Comparison of ENCODE assay signal across 24 cellular contexts in genomic region chr19:7644550-7644877, GRCh38. TPM values are rescaled to one million over a fixed set of nuclear protein-coding genes. Genes with fewer than 3 reads are reported as not detected.
DNase-seq lines count a peak whose midpoint lies in the region; ATAC-seq, FAIRE-seq and TF ChIP-seq lines count a peak whose summit lies in the region.
"Had no signal": no experiment of that assay in that cellular context is flagged by ENCODE, and none has a peak within 500 bp of the region (broad histone marks: within the 10 kb centered on the region; RNA-seq: fewer than 3 reads in every experiment).

No MANE protein-coding gene starts in this region.

- H2AFZ ChIP-seq in K562 (ENCODE audit: low read depth, low read length) = no peak overlapping the region
- no peak overlapping the region for H2AFZ ChIP-seq in osteoblast (ENCODE audit: low read length)
- H2AFZ ChIP-seq in neuronal stem cell (ENCODE audit: low read length) = no peak overlapping the region
- H2AFZ ChIP-seq: GM23338 had no signal

- H3K4me1 Mint-ChIP-seq in activated CD4-positive, alpha-beta memory T cell treated with anti-CD3 and anti-CD28 coated beads, Interleukin-2, amount 10 ng/mL, durations not matched to agents 7 days and 5 days = peaks cover 9% of the 10 kb centered on the region
- H3K4me1 Mint-ChIP-seq: GM23338 had no signal

- no peak overlapping the region for H3K23ac ChIP-seq in neuronal stem cell (ENCODE audit: low read depth, low read length, poor library complexity)

- H3K36me3 ChIP-seq in K562 (ENCODE audit: control insufficient read depth, insufficient read depth, low read length) (peaks cover 64% of the 10 kb centered on the region; the same call in 2 of the 3 replicates), osteoblast (ENCODE audit: insufficient read depth, low read length) (no peaks in the 10 kb centered on the region), neuronal stem cell (replicated peaks in 1 of 2; ENCODE audit: control insufficient read depth in 2 of 2, insufficient read depth in 2 of 2, low read length in 2 of 2) (peaks cover 0 to 3% of the 10 kb centered on the region in 2 donors)
- H3K36me3 ChIP-seq: HAP-1 had no signal

- FAIRE-seq in K562 (lab: Jason Lieb, UNC) = no peak
- FAIRE-seq: D721Med, GM12878, H54 had no signal

- DNase-seq in Right ventricle myocardium inferior (ENCODE audit: missing footprints) (peak; percentile 30), Right ventricle myocardium superior (no peak), HL-60 (ENCODE audit: low read depth in 1 of 2, low spot score in 1 of 2) (no peak), K562 (ENCODE audit: extremely low read depth in 1 of 4, low spot score in 3 of 4) (no peak), osteoblast (ENCODE audit: insufficient read length, low spot score, missing footprints) (peak; percentile 79), neuronal stem cell (ENCODE audit: low spot score) (no peak)
- no peak for DNase-seq in activated CD4-positive, alpha-beta memory T cell treated with anti-CD3 and anti-CD28 coated beads, Interleukin-2, amount 10 ng/mL, durations not matched to agents 7 days and 5 days
- DNase-seq: CD8-positive, alpha-beta memory T cell; DMS 273 treated with DMSO at 0.1 percent for 48 hours; DMS79; EL; GDM1; HFFc6 had no signal

- H3K9me3 ChIP-seq in K562 (replicated peaks; ENCODE audit: control insufficient read depth, insufficient read depth, low read depth, low read length) = peaks cover 6% of the 10 kb centered on the region; the same call in 1 of the 2 replicates
- no peaks in the 10 kb centered on the region for H3K9me3 ChIP-seq in osteoblast (ENCODE audit: low read depth, low read length)
- peaks cover 0 to 8% of the 10 kb centered on the region in 2 donors for H3K9me3 ChIP-seq in neuronal stem cell (replicated peaks in 1 of 2; ENCODE audit: control insufficient read depth in 2 of 2, insufficient read depth in 1 of 2, low read depth in 1 of 2, low read length in 2 of 2)
- H3K9me3 ChIP-seq: HAP-1 had no signal

- in situ Hi-C loops in K562 (cut with MboI) = no loop called here

- no peak overlapping the region for H3K18ac ChIP-seq in neuronal stem cell (ENCODE audit: low read length)

- H3K9ac ChIP-seq in K562 (ENCODE audit: insufficient read depth in 1 of 2, low read depth in 2 of 2, low read length in 2 of 2) (no peak overlapping the region), neuronal stem cell (ENCODE audit: low read depth, low read length, poor library complexity) (no peak overlapping the region)

- H3K79me1 ChIP-seq in neuronal stem cell (ENCODE audit: low read depth, low read length) = peaks cover 5% of the 10 kb centered on the region

- H3K14ac ChIP-seq in neuronal stem cell (ENCODE audit: low read length) = no peak overlapping the region

- BruUV-seq in K562 (replicated peaks; lab: Mats Ljungman, UMichigan) = no TSS peak

- no peaks in the 10 kb centered on the region for H3K27me3 Mint-ChIP-seq in activated CD4-positive, alpha-beta memory T cell treated with anti-CD3 and anti-CD28 coated beads, Interleukin-2, amount 10 ng/mL, durations not matched to agents 7 days and 5 days
- H3K27me3 Mint-ChIP-seq: CD4-positive, alpha-beta T cell; CD8-positive, alpha-beta memory T cell had no signal

- WGBS in K562 (ENCODE audit: insufficient coverage, low coverage, missing lambda C conversion rate) = 97% methylated on average over 10 of the region's 20 CpGs
- WGBS in neuronal stem cell (ENCODE audit: extremely low coverage in 2 of 2, insufficient read length in 2 of 2, insufficient replicate concordance in 1 of 2), 2 donors = no CpG with 5 or more reads among the region's 20 CpGs

- no peak for TF ChIP-seq CTCF in HL-60 (IDR thresholded peaks at IDR 0.05; ENCODE audit: insufficient read depth, low read length)
- no peak for TF ChIP-seq CTCF in K562 (IDR thresholded peaks at IDR 0.05 in 2 of 3, conservative IDR thresholded peaks at IDR 0.05 in 1 of 3; ENCODE audit: insufficient read depth in 2 of 3, low read depth in 1 of 3, low read length in 3 of 3)
- no peak for TF ChIP-seq CTCF in osteoblast (IDR thresholded peaks at IDR 0.05; ENCODE audit: extremely low read depth, low read depth, low read length)

- no peak for TF ChIP-seq EP300 in K562 (IDR thresholded peaks at IDR 0.05; ENCODE audit: low read length)

- H3K27ac ChIP-seq in HL-60 (replicated peaks) = peak overlapping the region; percentile 90
- no peak overlapping the region for H3K27ac ChIP-seq in K562 (ENCODE audit: extremely low read depth, low read depth, low read length)
- H3K27ac ChIP-seq in osteoblast (ENCODE audit: low read depth, low read length) = no peak overlapping the region
- no peak overlapping the region for H3K27ac ChIP-seq in neuronal stem cell (replicated peaks; ENCODE audit: low read length)
- H3K27ac ChIP-seq: C4-2B had no signal

- H4K20me1 ChIP-seq in K562 (replicated peaks; ENCODE audit: control insufficient read depth, insufficient read depth, low read length) = peaks cover 15% of the 10 kb centered on the region
- no peaks in the 10 kb centered on the region for H4K20me1 ChIP-seq in osteoblast (ENCODE audit: insufficient read depth, low read length)

- no peak overlapping the region for H2BK15ac ChIP-seq in neuronal stem cell (ENCODE audit: low read length)

- H3K79me2 ChIP-seq in K562 (ENCODE audit: control insufficient read depth, insufficient read depth, low read length) (peaks cover 11% of the 10 kb centered on the region), osteoblast (ENCODE audit: insufficient read depth, low read length) (no peaks in the 10 kb centered on the region)

- H4K8ac ChIP-seq in neuronal stem cell (ENCODE audit: low read depth, low read length) = no peak overlapping the region

- no peak for TF ChIP-seq RAD21 in K562 (CRISPR knock-in tag; conservative IDR thresholded peaks at IDR 0.05 in 1 of 2, IDR thresholded peaks at IDR 0.05 in 1 of 2)

- no peak overlapping the region for H3K4ac ChIP-seq in neuronal stem cell (ENCODE audit: low read length)

- CTCF ChIA-PET in K562 (lab: Yijun Ruan, JAX; ENCODE audit: low intra/inter-chr PET ratio) = no interaction called here
- CTCF ChIA-PET in activated CD4-positive, alpha-beta memory T cell treated with anti-CD3 and anti-CD28 coated beads, Interleukin-2, amount 10 ng/mL, durations not matched to agents 7 days and 5 days (lab: Charles Lee) = no interaction called here

- no peak overlapping the region for H2BK5ac ChIP-seq in neuronal stem cell (ENCODE audit: low read length)

- H3K4me3 ChIP-seq in HL-60 (replicated peaks; ENCODE audit: insufficient read depth, low read length) = no peak overlapping the region
- H3K4me3 ChIP-seq in K562 = no peak overlapping the region
- no peak overlapping the region for H3K4me3 ChIP-seq in osteoblast (ENCODE audit: insufficient read depth, low read length)
- peak overlapping the region in 1 of 2 donors; percentile 22 for H3K4me3 ChIP-seq in neuronal stem cell (ENCODE audit: low read length in 2 of 2)
- H3K4me3 ChIP-seq: GM12878, GM23338, HAP-1 had no signal

- no peaks in the 10 kb centered on the region for H3K9me1 ChIP-seq in K562 (ENCODE audit: control insufficient read depth, insufficient read depth, low read length)

- H3K4me1 ChIP-seq in K562 (replicated peaks in 1 of 2; ENCODE audit: control insufficient read depth in 2 of 2, insufficient read depth in 2 of 2, low read length in 2 of 2) = peaks cover 0 to 61% of the 10 kb centered on the region in 2 experiments; a peak in 4 of 5 replicates
- H3K4me1 ChIP-seq in osteoblast (ENCODE audit: insufficient read depth, low read length) = no peaks in the 10 kb centered on the region
- peaks cover 0 to 3% of the 10 kb centered on the region in 2 donors for H3K4me1 ChIP-seq in neuronal stem cell (ENCODE audit: control insufficient read depth in 2 of 2, insufficient read depth in 1 of 2, low read depth in 1 of 2, low read length in 2 of 2)
- H3K4me1 ChIP-seq: HAP-1 had no signal

- peaks cover 5% of the 10 kb centered on the region for H3K9me3 Mint-ChIP-seq in activated CD4-positive, alpha-beta memory T cell treated with anti-CD3 and anti-CD28 coated beads, Interleukin-2, amount 10 ng/mL, durations not matched to agents 7 days and 5 days
- H3K9me3 Mint-ChIP-seq: CD4-positive, alpha-beta T cell; CD8-positive, alpha-beta memory T cell; GM23338 had no signal

- no peak overlapping the region for H2AK5ac ChIP-seq in neuronal stem cell (ENCODE audit: low read depth, low read length)

- H3K36me3 Mint-ChIP-seq in activated CD4-positive, alpha-beta memory T cell treated with anti-CD3 and anti-CD28 coated beads, Interleukin-2, amount 10 ng/mL, durations not matched to agents 7 days and 5 days (ENCODE audit: low read depth) = peaks cover 31% of the 10 kb centered on the region

- no peak overlapping the region for H2BK12ac ChIP-seq in neuronal stem cell (ENCODE audit: low read length)

- intact Hi-C loops in Right ventricle myocardium inferior (cut with DNase I) (no loop called here), Right ventricle myocardium superior (cut with DNase I) (no loop called here), K562 (cut with micrococcal nuclease) (no loop called here)

- H2BK120ac ChIP-seq in neuronal stem cell (ENCODE audit: low read depth, low read length) = no peak overlapping the region

- no peak overlapping the region for H3K4me3 Mint-ChIP-seq in activated CD4-positive, alpha-beta memory T cell treated with anti-CD3 and anti-CD28 coated beads, Interleukin-2, amount 10 ng/mL, durations not matched to agents 7 days and 5 days
- H3K4me3 Mint-ChIP-seq: CD4-positive, alpha-beta T cell; CD8-positive, alpha-beta memory T cell; GM23338; HFFc6 had no signal

- ATAC-seq in Right ventricle myocardium inferior = no peak
- ATAC-seq in Right ventricle myocardium superior (ENCODE audit: poor library complexity) = no peak
- ATAC-seq in K562 = no peak
- ATAC-seq in GM18505 (IDR thresholded peaks at IDR 0.05; ENCODE audit: unreplicated experiment) = no peak

- TF ChIP-seq POLR2A in K562 (conservative IDR thresholded peaks at IDR 0.05) = no peak
- TF ChIP-seq POLR2A in GM18505 (IDR thresholded peaks at IDR 0.05; ENCODE audit: borderline replicate concordance, extremely low read depth, insufficient read depth, insufficient read length) = no peak

- H4K91ac ChIP-seq in neuronal stem cell (ENCODE audit: low read depth, low read length, poor library complexity) = no peak overlapping the region

- H3K27me3 ChIP-seq in HL-60 (ENCODE audit: insufficient read depth, poor library complexity, severe bottlenecking) (no peaks in the 10 kb centered on the region), K562 (ENCODE audit: control insufficient read depth in 2 of 2, insufficient read depth in 2 of 2, low read length in 2 of 2) (no peaks in the 10 kb centered on the region; a peak in 1 of 5 replicates), osteoblast (ENCODE audit: insufficient read depth, low read length) (no peaks in the 10 kb centered on the region), neuronal stem cell (ENCODE audit: control insufficient read depth in 3 of 3, insufficient read depth in 3 of 3, low read depth in 1 of 3, low read length in 3 of 3) (peaks cover 0 to 10% (median 2%) of the 10 kb centered on the region in 3 experiments)

- no peak overlapping the region for H3K27ac Mint-ChIP-seq in activated CD4-positive, alpha-beta memory T cell treated with anti-CD3 and anti-CD28 coated beads, Interleukin-2, amount 10 ng/mL, durations not matched to agents 7 days and 5 days
- H3K27ac Mint-ChIP-seq: CD4-positive, alpha-beta T cell; GM23338; HFFc6 had no signal

- POLR2A ChIA-PET in K562 (lab: Yijun Ruan, JAX) = interaction anchor here (1.2 to 2.0 kb wide), 2 partner anchors 10 to 15 kb away, joined by 5 to 8 read pairs; partner anchors contain the start of genes PET100 and XAB2
- POLR2A ChIA-PET in activated CD4-positive, alpha-beta memory T cell treated with anti-CD3 and anti-CD28 coated beads, Interleukin-2, amount 10 ng/mL, durations not matched to agents 7 days and 5 days (lab: Charles Lee) = interaction anchor here (1.2 to 1.8 kb wide), 2 partner anchors 15 to 225 kb away, joined by 3 to 8 read pairs; partner anchors contain the start of genes PET100 and XAB2

- H3K4me2 ChIP-seq in K562 (ENCODE audit: insufficient read depth, low read length) (no peak overlapping the region), osteoblast (ENCODE audit: insufficient read depth, low read length) (no peak overlapping the region), neuronal stem cell (ENCODE audit: insufficient read depth, low read length, poor library complexity, severe bottlenecking) (no peak overlapping the region)
- H3K4me2 ChIP-seq: GM23338 had no signal

RNA-seq across cellular contexts. Expression of gene STXBP2, which starts 7.6 kb away (rescaled TPM):
- total RNA-seq in Right ventricle myocardium inferior = 8.4 TPM
- total RNA-seq in Right ventricle myocardium superior = 7.0 TPM
- 1,097 and 1,923 TPM in 2 replicates for total RNA-seq in K562 (2011; cell fraction: chromatin; rRNA removed; ENCODE audit: low replicate concordance)
- total RNA-seq in K562 (2011; cell fraction: nucleolus; rRNA removed) = 928 and 1,024 TPM in 2 replicates
- 1,126 and 1,380 TPM in 2 replicates for total RNA-seq in K562 (2011; cell fraction: nucleoplasm; rRNA removed)
- 79.9 and 96.0 TPM in 2 replicates for total RNA-seq in K562 (2014; rRNA removed)
- 29.8 and 31.6 TPM in 2 replicates for total RNA-seq in K562 (2014; rRNA removed; fragmentation: Illumina TruSeq; extraction: Trizol)
- total RNA-seq in K562 (2015; rRNA removed; fragmentation: Illumina TruSeq; extraction: Trizol) = 37.6 and 38.4 TPM in 2 replicates
- 136 and 163 TPM in 2 replicates for total RNA-seq in K562 (2021)
- 141 and 157 TPM in 2 replicates for polyA plus RNA-seq in K562 (2011; rRNA removed)
- polyA plus RNA-seq in K562 (2011; cell fraction: cytosol; rRNA removed) = 143 and 228 TPM in 2 replicates
- 689 and 874 TPM in 2 replicates for polyA plus RNA-seq in K562 (2011; cell fraction: nucleus; rRNA removed)
- 178 and 291 TPM in 2 replicates for polyA plus RNA-seq in K562 (2012)
- 71.3 and 102 TPM in 2 replicates for polyA plus RNA-seq in K562 (2014; fragmentation: Illumina TruSeq; extraction: Trizol)
- polyA plus RNA-seq in K562 (2014; fragmentation: Nextera tagmentation; extraction: Ambion mirVana) = 1 to 10 TPM; 2.5 to 9.1 TPM
- polyA plus RNA-seq in K562 (2014; rRNA removed) = 142 and 145 TPM in 2 replicates
- 674 and 952 TPM in 2 replicates for polyA minus RNA-seq in K562 (2011; rRNA and poly(A)+ RNA removed)
- polyA minus RNA-seq in K562 (2011; cell fraction: cytosol; rRNA and poly(A)+ RNA removed) = 134 and 138 TPM in 2 replicates
- polyA minus RNA-seq in K562 (2011; cell fraction: nucleus; rRNA and poly(A)+ RNA removed) = 244 and 299 TPM in 2 replicates
- 1.2 and 3.3 TPM in 2 replicates for total RNA-seq in osteoblast
- polyA plus RNA-seq in neuronal stem cell (2013, experiment 1 of 2) = 15.8 TPM
- polyA plus RNA-seq in neuronal stem cell (2013, experiment 2 of 2) = 14.9 TPM
- total RNA-seq in activated CD4-positive, alpha-beta memory T cell treated with anti-CD3 and anti-CD28 coated beads, Interleukin-2, amount 10 ng/mL, durations not matched to agents 7 days and 5 days = 100 to 1,000 TPM; 169 to 171 TPM

RNA-seq across cellular contexts. Expression of gene PCP2, which starts 11.0 kb away (rescaled TPM):
- total RNA-seq in Right ventricle myocardium inferior = 6.6 TPM
- 3.9 TPM for total RNA-seq in Right ventricle myocardium superior
- total RNA-seq in K562 (2011; cell fraction: chromatin; rRNA removed; ENCODE audit: low replicate concordance) = 1.8 TPM in 1 of 2 replicates, not detected in the other
- 0.53 and 1.2 TPM in 2 replicates for total RNA-seq in K562 (2011; cell fraction: nucleolus; rRNA removed)
- total RNA-seq in K562 (2011; cell fraction: nucleoplasm; rRNA removed) = 0.59 and 1.8 TPM in 2 replicates
- total RNA-seq in K562 (2014; rRNA removed) = 0.73 and 1.5 TPM in 2 replicates
- total RNA-seq in K562 (2014; rRNA removed; fragmentation: Illumina TruSeq; extraction: Trizol) = 0.25 TPM in 1 of 2 replicates, not detected in the other
- 0.23 TPM in 1 of 2 replicates, not detected in the other for total RNA-seq in K562 (2015; rRNA removed; fragmentation: Illumina TruSeq; extraction: Trizol)
- 0.96 and 1.3 TPM in 2 replicates for total RNA-seq in K562 (2021)
- polyA plus RNA-seq in K562 (2011; rRNA removed) = 0.17 and 0.47 TPM in 2 replicates
- 0.49 and 0.79 TPM in 2 replicates for polyA plus RNA-seq in K562 (2011; cell fraction: cytosol; rRNA removed)
- 2.3 and 6.4 TPM in 2 replicates for polyA plus RNA-seq in K562 (2011; cell fraction: nucleus; rRNA removed)
- polyA plus RNA-seq in K562 (2012) = 1.7 and 3.8 TPM in 2 replicates
- polyA plus RNA-seq in K562 (2014; fragmentation: Illumina TruSeq; extraction: Trizol) = 0.90 TPM in 1 of 2 replicates, not detected in the other
- polyA plus RNA-seq in K562 (2014; fragmentation: Nextera tagmentation; extraction: Ambion mirVana) = under 1 TPM in 1 of 2 experiments, not detected in 1; 0.22 TPM
- 1.3 and 1.6 TPM in 2 replicates for polyA plus RNA-seq in K562 (2014; rRNA removed)
- polyA minus RNA-seq in K562 (2011; rRNA and poly(A)+ RNA removed) = not detected in 2 replicates
- polyA minus RNA-seq in K562 (2011; cell fraction: cytosol; rRNA and poly(A)+ RNA removed) = not detected in 2 replicates
- not detected in 2 replicates for polyA minus RNA-seq in K562 (2011; cell fraction: nucleus; rRNA and poly(A)+ RNA removed)
- total RNA-seq in osteoblast = not detected in 2 replicates
- not detected for polyA plus RNA-seq in neuronal stem cell (2013, experiment 1 of 2)
- polyA plus RNA-seq in neuronal stem cell (2013, experiment 2 of 2) = not detected
- total RNA-seq in activated CD4-positive, alpha-beta memory T cell treated with anti-CD3 and anti-CD28 coated beads, Interleukin-2, amount 10 ng/mL, durations not matched to agents 7 days and 5 days = 1 to 10 TPM; 1.9 to 2.1 TPM
- total RNA-seq: A172, A673, GM23338, HFFc6 had no signal
- polyA plus RNA-seq: BJ; CD8-positive, alpha-beta memory T cell; GM23338 had no signal

RNA-seq across cellular contexts. Expression of gene PET100, which starts 14.9 kb away (rescaled TPM):
- total RNA-seq in Right ventricle myocardium inferior (205 TPM), Right ventricle myocardium superior (208 TPM), K562 (2014; rRNA removed) (59.9 and 62.3 TPM in 2 replicates), K562 (2014; rRNA removed; fragmentation: Illumina TruSeq; extraction: Trizol) (116 and 120 TPM in 2 replicates), K562 (2015; rRNA removed; fragmentation: Illumina TruSeq; extraction: Trizol) (82.1 and 93.7 TPM in 2 replicates), K562 (2021) (147 and 160 TPM in 2 replicates), osteoblast (9.0 and 9.4 TPM in 2 replicates)
- total RNA-seq in K562 (2011; cell fraction: chromatin; rRNA removed; ENCODE audit: low replicate concordance) = 38.1 and 46.0 TPM in 2 replicates
- total RNA-seq in K562 (2011; cell fraction: nucleolus; rRNA removed) = 31.5 and 34.5 TPM in 2 replicates
- 43.6 and 52.8 TPM in 2 replicates for total RNA-seq in K562 (2011; cell fraction: nucleoplasm; rRNA removed)
- polyA plus RNA-seq in K562 (2011; rRNA removed) (51.1 and 72.3 TPM in 2 replicates), K562 (2014; fragmentation: Illumina TruSeq; extraction: Trizol) (77.2 and 79.8 TPM in 2 replicates), K562 (2014; fragmentation: Nextera tagmentation; extraction: Ambion mirVana) (100 to 1,000 TPM; 322 to 351 TPM), K562 (2014; rRNA removed) (98.3 and 111 TPM in 2 replicates)
- 21.3 and 27.3 TPM in 2 replicates for polyA plus RNA-seq in K562 (2011; cell fraction: cytosol; rRNA removed)
- polyA plus RNA-seq in K562 (2011; cell fraction: nucleus; rRNA removed) = 33.8 and 34.8 TPM in 2 replicates
- 68.4 and 184 TPM in 2 replicates for polyA plus RNA-seq in K562 (2012)
- 14.1 and 14.8 TPM in 2 replicates for polyA minus RNA-seq in K562 (2011; rRNA and poly(A)+ RNA removed)
- polyA minus RNA-seq in K562 (2011; cell fraction: cytosol; rRNA and poly(A)+ RNA removed) = 8.8 and 9.0 TPM in 2 replicates
- 4.7 and 15.7 TPM in 2 replicates for polyA minus RNA-seq in K562 (2011; cell fraction: nucleus; rRNA and poly(A)+ RNA removed)
- polyA plus RNA-seq in neuronal stem cell (2013, experiment 1 of 2) = 591 TPM
- polyA plus RNA-seq in neuronal stem cell (2013, experiment 2 of 2) = 612 TPM
- total RNA-seq in activated CD4-positive, alpha-beta memory T cell treated with anti-CD3 and anti-CD28 coated beads, Interleukin-2, amount 10 ng/mL, durations not matched to agents 7 days and 5 days = 100 to 1,000 TPM; 123 to 136 TPM

RNA-seq across cellular contexts. Expression of gene XAB2, which starts 15.2 kb away (rescaled TPM):
- total RNA-seq in Right ventricle myocardium inferior (25.3 TPM), Right ventricle myocardium superior (23.5 TPM), K562 (2014; rRNA removed) (43.7 and 54.6 TPM in 2 replicates), K562 (2014; rRNA removed; fragmentation: Illumina TruSeq; extraction: Trizol) (5.6 and 7.6 TPM in 2 replicates), K562 (2015; rRNA removed; fragmentation: Illumina TruSeq; extraction: Trizol) (22.0 and 24.3 TPM in 2 replicates), K562 (2021) (58.3 and 58.7 TPM in 2 replicates), osteoblast (35.9 and 40.5 TPM in 2 replicates)
- total RNA-seq in K562 (2011; cell fraction: chromatin; rRNA removed; ENCODE audit: low replicate concordance) = 26.2 and 87.7 TPM in 2 replicates
- 82.9 and 84.2 TPM in 2 replicates for total RNA-seq in K562 (2011; cell fraction: nucleolus; rRNA removed)
- total RNA-seq in K562 (2011; cell fraction: nucleoplasm; rRNA removed) = 36.0 and 40.3 TPM in 2 replicates
- polyA plus RNA-seq in K562 (2011; rRNA removed) (19.1 and 36.3 TPM in 2 replicates), K562 (2014; fragmentation: Illumina TruSeq; extraction: Trizol) (20.0 and 33.9 TPM in 2 replicates), K562 (2014; fragmentation: Nextera tagmentation; extraction: Ambion mirVana) (under 1 TPM; 0.21 to 0.71 TPM), K562 (2014; rRNA removed) (36.7 and 38.4 TPM in 2 replicates)
- polyA plus RNA-seq in K562 (2011; cell fraction: cytosol; rRNA removed) = 34.9 and 73.2 TPM in 2 replicates
- polyA plus RNA-seq in K562 (2011; cell fraction: nucleus; rRNA removed) = 90.6 and 116 TPM in 2 replicates
- 39.7 and 58.7 TPM in 2 replicates for polyA plus RNA-seq in K562 (2012)
- 19.3 and 29.5 TPM in 2 replicates for polyA minus RNA-seq in K562 (2011; rRNA and poly(A)+ RNA removed)
- 50.8 and 65.5 TPM in 2 replicates for polyA minus RNA-seq in K562 (2011; cell fraction: cytosol; rRNA and poly(A)+ RNA removed)
- polyA minus RNA-seq in K562 (2011; cell fraction: nucleus; rRNA and poly(A)+ RNA removed) = 26.3 and 36.9 TPM in 2 replicates
- 25.9 TPM for polyA plus RNA-seq in neuronal stem cell (2013, experiment 1 of 2)
- 24.7 TPM for polyA plus RNA-seq in neuronal stem cell (2013, experiment 2 of 2)
- total RNA-seq in activated CD4-positive, alpha-beta memory T cell treated with anti-CD3 and anti-CD28 coated beads, Interleukin-2, amount 10 ng/mL, durations not matched to agents 7 days and 5 days = 10 to 100 TPM; 48.5 TPM

RNA-seq across cellular contexts. Expression of gene RETN, which starts 24.3 kb away (rescaled TPM):
- total RNA-seq in Right ventricle myocardium inferior = 1.2 TPM
- 0.48 TPM for total RNA-seq in Right ventricle myocardium superior
- total RNA-seq in K562 (2011; cell fraction: chromatin; rRNA removed; ENCODE audit: low replicate concordance) = not detected in 2 replicates
- total RNA-seq in K562 (2011; cell fraction: nucleolus; rRNA removed) = not detected in 2 replicates
- not detected in 2 replicates for total RNA-seq in K562 (2011; cell fraction: nucleoplasm; rRNA removed)
- not detected in 2 replicates for total RNA-seq in K562 (2014; rRNA removed)
- not detected in 2 replicates for total RNA-seq in K562 (2014; rRNA removed; fragmentation: Illumina TruSeq; extraction: Trizol)
- total RNA-seq in K562 (2015; rRNA removed; fragmentation: Illumina TruSeq; extraction: Trizol) = not detected in 2 replicates
- total RNA-seq in K562 (2021) = not detected in 2 replicates
- polyA plus RNA-seq in K562 (2011; rRNA removed) = not detected in 2 replicates
- not detected in 2 replicates for polyA plus RNA-seq in K562 (2011; cell fraction: cytosol; rRNA removed)
- not detected in 2 replicates for polyA plus RNA-seq in K562 (2011; cell fraction: nucleus; rRNA removed)
- polyA plus RNA-seq in K562 (2012) = not detected in 2 replicates
- not detected in 2 replicates for polyA plus RNA-seq in K562 (2014; fragmentation: Illumina TruSeq; extraction: Trizol)
- polyA plus RNA-seq in K562 (2014; fragmentation: Nextera tagmentation; extraction: Ambion mirVana) = not detected
- polyA plus RNA-seq in K562 (2014; rRNA removed) = not detected in 2 replicates
- polyA minus RNA-seq in K562 (2011; rRNA and poly(A)+ RNA removed) = not detected in 2 replicates
- polyA minus RNA-seq in K562 (2011; cell fraction: cytosol; rRNA and poly(A)+ RNA removed) = not detected in 2 replicates
- not detected in 2 replicates for polyA minus RNA-seq in K562 (2011; cell fraction: nucleus; rRNA and poly(A)+ RNA removed)
- total RNA-seq in osteoblast = not detected in 2 replicates
- polyA plus RNA-seq in neuronal stem cell (2013, experiment 1 of 2) = not detected
- not detected for polyA plus RNA-seq in neuronal stem cell (2013, experiment 2 of 2)
- not detected for total RNA-seq in activated CD4-positive, alpha-beta memory T cell treated with anti-CD3 and anti-CD28 coated beads, Interleukin-2, amount 10 ng/mL, durations not matched to agents 7 days and 5 days
- total RNA-seq: A172; A673; CD4-positive, alpha-beta T cell; CD8-positive, alpha-beta memory T cell; GM12878; GM23338; HFFc6 had no signal
- polyA plus RNA-seq: BJ, GM23338 had no signal

Comparison
In these comparisons a context has a peak if more than half of its experiments do, and no peak if none do; other contexts are left out.
1. DNase-seq: peak in Right ventricle myocardium inferior (single experiment) and osteoblast (single experiment); none in Right ventricle myocardium superior (single experiment), HL-60 (0 of 2), K562 (0 of 4), neuronal stem cell (single experiment) and activated CD4-positive, alpha-beta memory T cell treated with anti-CD3 and anti-CD28 coated beads, Interleukin-2, amount 10 ng/mL, durations not matched to agents 7 days and 5 days (single experiment).